In the genomic region with DNA sequence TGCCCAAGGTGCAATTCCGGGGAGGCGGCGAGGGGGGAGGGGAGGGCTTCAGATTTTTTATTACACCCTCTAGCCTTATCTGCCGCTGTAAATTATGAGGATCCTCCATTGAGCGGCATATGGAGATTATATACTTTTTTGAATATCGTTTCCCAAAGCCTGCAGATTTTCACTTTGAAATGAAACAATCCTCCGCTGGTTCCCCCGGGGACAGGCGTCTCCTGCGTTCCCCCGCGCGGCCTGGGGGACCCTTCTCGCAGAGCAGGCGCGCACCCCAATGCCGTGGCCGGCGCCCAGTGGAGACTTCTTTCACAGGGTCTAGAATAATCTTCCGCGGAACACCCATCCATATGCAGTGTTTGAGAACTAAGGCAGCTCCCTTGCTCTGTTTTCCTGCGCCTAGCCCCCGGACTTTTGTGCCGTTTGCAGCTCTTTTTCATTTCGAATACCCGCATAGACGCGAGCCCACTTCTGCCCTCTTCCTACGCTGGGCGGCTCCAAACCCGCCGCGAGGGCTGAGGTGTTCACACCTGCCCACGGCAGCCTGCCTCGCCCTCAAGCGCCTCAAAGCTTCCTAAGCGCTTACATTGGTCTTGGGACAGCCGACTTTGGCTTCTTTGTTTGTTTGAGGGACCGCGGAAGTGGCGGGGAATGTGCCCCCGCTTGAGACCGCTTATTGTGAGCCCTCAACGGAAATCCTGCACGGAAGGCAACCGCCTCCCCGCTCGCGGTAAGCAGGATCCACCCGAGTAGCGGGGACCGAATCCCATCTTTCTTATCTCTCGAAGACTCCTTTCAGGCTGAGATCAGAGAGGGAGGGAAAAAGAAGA, we compare ENCODE assay signal across 13 cellular contexts. TPM values are rescaled to one million over a fixed set of nuclear protein-coding genes. Genes with fewer than 3 reads are reported as not detected.
A peak's percentile ranks its signal among the peaks of the same experiment; 100 is the strongest.
DNase-seq lines count a peak whose midpoint lies in the region; ATAC-seq and TF ChIP-seq lines count a peak whose summit lies in the region.
"Had no signal": no experiment of that assay in that cellular context is flagged by ENCODE, and none has a peak within 500 bp of the region (broad histone marks: within the 10 kb centered on the region; RNA-seq: fewer than 3 reads in every experiment).

No MANE protein-coding gene starts in this region.

- H3K27ac Mint-ChIP-seq in T-helper 1 cell treated with Interleukin-12 subunit alpha and Interleukin-12 subunit beta and Interleukin-4 antibody, amounts not matched to agents 30 μg/mL and 1 μg/mL, for 36 hours: peak overlapping the region; percentile 65
- H3K27ac Mint-ChIP-seq in T-helper 17 cell: no peak overlapping the region
- H3K27ac Mint-ChIP-seq: activated naive CD4-positive, alpha-beta T cell treated with anti-CD3 and anti-CD28 coated beads, Interleukin-2, amount 50 U/mL, for 72 hours had no signal

- no peak for ATAC-seq in T-helper 17 cell
- ATAC-seq in HG03159 (IDR thresholded peaks at IDR 0.05; ENCODE audit: unreplicated experiment): no peak
- ATAC-seq in HG02938 (IDR thresholded peaks at IDR 0.05; ENCODE audit: unreplicated experiment): no peak

- H3K9me3 Mint-ChIP-seq in T-helper 1 cell treated with Interleukin-12 subunit alpha and Interleukin-12 subunit beta and Interleukin-4 antibody, amounts not matched to agents 30 μg/mL and 1 μg/mL, for 36 hours: peaks cover 4% of the 10 kb centered on the region
- H3K9me3 Mint-ChIP-seq: activated naive CD4-positive, alpha-beta T cell treated with anti-CD3 and anti-CD28 coated beads, Interleukin-2, amount 50 U/mL, for 72 hours had no signal

- no peak overlapping the region for H3K9ac ChIP-seq in iPS-20b (ENCODE audit: low read depth, low read length)
- H3K9ac ChIP-seq in skeletal muscle tissue (ENCODE audit: low read depth in 1 of 3, low read length in 3 of 3): no peak overlapping the region

- H3K27me3 Mint-ChIP-seq in T-helper 1 cell treated with Interleukin-12 subunit alpha and Interleukin-12 subunit beta and Interleukin-4 antibody, amounts not matched to agents 30 μg/mL and 1 μg/mL, for 36 hours (ENCODE audit: low read depth): peaks cover 88% of the 10 kb centered on the region
- H3K27me3 Mint-ChIP-seq in T-helper 17 cell: peaks cover 87% of the 10 kb centered on the region

- H3K36me3 ChIP-seq in iPS-20b (ENCODE audit: insufficient read depth, low read depth, low read length) (no peaks in the 10 kb centered on the region), skeletal muscle tissue (ENCODE audit: control insufficient read depth in 3 of 3, insufficient read depth in 3 of 3, low read length in 3 of 3) (no peaks in the 10 kb centered on the region)
- H3K36me3 ChIP-seq: thyroid gland had no signal

- H3K4me3 Mint-ChIP-seq in T-helper 1 cell treated with Interleukin-12 subunit alpha and Interleukin-12 subunit beta and Interleukin-4 antibody, amounts not matched to agents 30 μg/mL and 1 μg/mL, for 36 hours: no peak overlapping the region
- peak overlapping the region; percentile 39 for H3K4me3 Mint-ChIP-seq in T-helper 17 cell

- H3K4me3 ChIP-seq in iPS-20b (ENCODE audit: low read length): peak overlapping the region; percentile 50; the same call in 1 of the 2 replicates
- H3K4me3 ChIP-seq in skeletal muscle tissue (ENCODE audit: low read length in 3 of 3): peak overlapping the region in 2 of 3 donors; percentile 29 to 49

- peaks cover 38% of the 10 kb centered on the region for H3K4me1 ChIP-seq in iPS-20b (ENCODE audit: insufficient read depth, low read length)
- H3K4me1 ChIP-seq in skeletal muscle tissue (ENCODE audit: control insufficient read depth in 3 of 3, insufficient read depth in 3 of 3, low read length in 3 of 3): peaks cover 21 to 33% (median 27%) of the 10 kb centered on the region in 3 donors

- H3K27ac ChIP-seq in iPS-20b (ENCODE audit: low read length) (no peak overlapping the region), skeletal muscle tissue (ENCODE audit: low read depth, low read length) (no peak overlapping the region)
- H3K27ac ChIP-seq: thyroid gland had no signal

- no peak for TF ChIP-seq CTCF in GM10266 (IDR thresholded peaks at IDR 0.05; ENCODE audit: control insufficient read depth, insufficient read depth, low read depth, missing control alignments)

- H3K4me1 Mint-ChIP-seq in T-helper 1 cell treated with Interleukin-12 subunit alpha and Interleukin-12 subunit beta and Interleukin-4 antibody, amounts not matched to agents 30 μg/mL and 1 μg/mL, for 36 hours (ENCODE audit: low read depth): peaks cover 2% of the 10 kb centered on the region
- H3K4me1 Mint-ChIP-seq in T-helper 17 cell: peaks cover 6% of the 10 kb centered on the region

- H3K27me3 ChIP-seq in iPS-20b (ENCODE audit: insufficient read depth, low read length) (peaks cover 100% of the 10 kb centered on the region), skeletal muscle tissue (ENCODE audit: control insufficient read depth in 3 of 3, insufficient read depth in 3 of 3, low read length in 3 of 3) (peaks cover 63 to 71% (median 65%) of the 10 kb centered on the region in 3 donors)

- DNase-seq in T-helper 1 cell (no peak), T-helper 17 cell (no peak), GM10266 (ENCODE audit: extremely low spot score) (no peak)
- DNase-seq: ACHN, erythroblast, thyroid gland had no signal

- H3K9me3 ChIP-seq in T-helper 17 cell (ENCODE audit: control insufficient read depth, low read length, poor library complexity, severe bottlenecking): no peaks in the 10 kb centered on the region
- H3K9me3 ChIP-seq in iPS-20b (ENCODE audit: insufficient read depth, low read depth, low read length): peaks cover 3% of the 10 kb centered on the region; the same call in 1 of the 2 replicates
- no peaks in the 10 kb centered on the region for H3K9me3 ChIP-seq in skeletal muscle tissue (ENCODE audit: control insufficient read depth in 3 of 3, low read length in 3 of 3)
- H3K9me3 ChIP-seq: thyroid gland had no signal

- peaks cover 2% of the 10 kb centered on the region for H3K36me3 Mint-ChIP-seq in T-helper 1 cell treated with Interleukin-12 subunit alpha and Interleukin-12 subunit beta and Interleukin-4 antibody, amounts not matched to agents 30 μg/mL and 1 μg/mL, for 36 hours (ENCODE audit: low read depth)
- H3K36me3 Mint-ChIP-seq in T-helper 17 cell (ENCODE audit: low read depth): peaks cover 4% of the 10 kb centered on the region

RNA-seq across cellular contexts. Expression of gene SOX14, which starts 7.5 kb away (rescaled TPM):
- not detected for total RNA-seq in T-helper 17 cell
- total RNA-seq in skeletal muscle tissue: not detected
- total RNA-seq: activated naive CD4-positive, alpha-beta T cell treated with anti-CD3 and anti-CD28 coated beads, Interleukin-2, amount 50 U/mL, for 72 hours; lower leg skin; thyroid gland had no signal
